Comparison of ENCODE assay signal across 1 cellular context in genomic region chr2:196925768-196926561, GRCh38.
TF ChIP-seq lines count a peak whose summit lies in the region.

No MANE protein-coding gene starts in this region.

TF ChIP-seq in HepG2, 621 proteins besides CTCF, POLR2A, EP300 and RAD21 (continued from another document and continues in another):
- TF ChIP-seq GATA4 (IDR thresholded peaks at IDR 0.05; ENCODE audit: borderline replicate concordance, low read depth) (no peak), ZNF331 (CRISPR knock-in tag; IDR thresholded peaks at IDR 0.05) (0 out of 2 replicates have a peak, but pooled peaks have one; percentile 12), JARID2 (CRISPR knock-in tag; IDR thresholded peaks at IDR 0.05; ENCODE audit: insufficient replicate concordance) (no peak), ZNF839 (CRISPR knock-in tag; IDR thresholded peaks at IDR 0.05; ENCODE audit: borderline replicate concordance) (0 out of 2 replicates have a peak, but pooled peaks have one; percentile 59), ZNF576 (CRISPR knock-in tag; IDR thresholded peaks at IDR 0.05) (no peak), ZNF256 (CRISPR knock-in tag; conservative IDR thresholded peaks at IDR 0.05) (no peak), ISL2 (CRISPR knock-in tag; IDR thresholded peaks at IDR 0.05) (0 out of 2 replicates have a peak, but pooled peaks have one; percentile 29), DZIP1 (CRISPR knock-in tag; IDR thresholded peaks at IDR 0.05) (no peak), ZNF564 (CRISPR knock-in tag; IDR thresholded peaks at IDR 0.05) (0 out of 2 replicates have a peak, but pooled peaks have one; percentile 33), ZNF264 (CRISPR knock-in tag; IDR thresholded peaks at IDR 0.05) (0 out of 2 replicates have a peak, but pooled peaks have one; percentile 20), MNT (IDR thresholded peaks at IDR 0.05) (no peak), GTF2F1 (IDR thresholded peaks at IDR 0.05; ENCODE audit: low read length) (no peak), TEAD3 (CRISPR knock-in tag; optimal IDR thresholded peaks at IDR 0.05; ENCODE audit: borderline replicate concordance) (peak; percentile 16), NR2F6 (IDR thresholded peaks at IDR 0.05) (no peak), NR2F6 (CRISPR knock-in tag; IDR thresholded peaks at IDR 0.05) (no peak), ZNF546 (CRISPR knock-in tag; conservative IDR thresholded peaks at IDR 0.05) (no peak), ZNF33A (CRISPR knock-in tag; IDR thresholded peaks at IDR 0.05; ENCODE audit: borderline replicate concordance) (no peak), HNF4A (CRISPR knock-in tag; IDR thresholded peaks at IDR 0.05) (no peak), ARNT (IDR thresholded peaks at IDR 0.05) (no peak), ARNTL (CRISPR knock-in tag; IDR thresholded peaks at IDR 0.05) (peak; percentile 28), HNRNPLL (IDR thresholded peaks at IDR 0.05; ENCODE audit: low read depth, low read length, poor library complexity, severe bottlenecking) (no peak), ZNF552 (CRISPR knock-in tag; IDR thresholded peaks at IDR 0.05; ENCODE audit: borderline replicate concordance) (no peak), ZNF367 (CRISPR knock-in tag; IDR thresholded peaks at IDR 0.05; ENCODE audit: borderline replicate concordance) (no peak), SKI (IDR thresholded peaks at IDR 0.05; ENCODE audit: partially characterized antibody) (no peak), HDAC1 (CRISPR knock-in tag; IDR thresholded peaks at IDR 0.05) (peak; percentile 36), SMARCE1 (IDR thresholded peaks at IDR 0.05; ENCODE audit: borderline replicate concordance) (no peak), E2F2 (CRISPR knock-in tag; IDR thresholded peaks at IDR 0.05; ENCODE audit: borderline replicate concordance) (no peak), RFXAP (CRISPR knock-in tag; IDR thresholded peaks at IDR 0.05; ENCODE audit: borderline replicate concordance) (no peak), KLF12 (CRISPR knock-in tag; IDR thresholded peaks at IDR 0.05; ENCODE audit: borderline replicate concordance) (0 out of 2 replicates have a peak, but pooled peaks have one; percentile 40), LCORL (IDR thresholded peaks at IDR 0.05) (no peak), LCORL (CRISPR knock-in tag; IDR thresholded peaks at IDR 0.05) (peak; percentile 38; the same call in 1 of the 2 replicates), ZNF777 (CRISPR knock-in tag; IDR thresholded peaks at IDR 0.05) (no peak), SAP130 (CRISPR knock-in tag; IDR thresholded peaks at IDR 0.05; ENCODE audit: low read depth) (peak; percentile 41)
- TF ChIP-seq, protein P1, sequence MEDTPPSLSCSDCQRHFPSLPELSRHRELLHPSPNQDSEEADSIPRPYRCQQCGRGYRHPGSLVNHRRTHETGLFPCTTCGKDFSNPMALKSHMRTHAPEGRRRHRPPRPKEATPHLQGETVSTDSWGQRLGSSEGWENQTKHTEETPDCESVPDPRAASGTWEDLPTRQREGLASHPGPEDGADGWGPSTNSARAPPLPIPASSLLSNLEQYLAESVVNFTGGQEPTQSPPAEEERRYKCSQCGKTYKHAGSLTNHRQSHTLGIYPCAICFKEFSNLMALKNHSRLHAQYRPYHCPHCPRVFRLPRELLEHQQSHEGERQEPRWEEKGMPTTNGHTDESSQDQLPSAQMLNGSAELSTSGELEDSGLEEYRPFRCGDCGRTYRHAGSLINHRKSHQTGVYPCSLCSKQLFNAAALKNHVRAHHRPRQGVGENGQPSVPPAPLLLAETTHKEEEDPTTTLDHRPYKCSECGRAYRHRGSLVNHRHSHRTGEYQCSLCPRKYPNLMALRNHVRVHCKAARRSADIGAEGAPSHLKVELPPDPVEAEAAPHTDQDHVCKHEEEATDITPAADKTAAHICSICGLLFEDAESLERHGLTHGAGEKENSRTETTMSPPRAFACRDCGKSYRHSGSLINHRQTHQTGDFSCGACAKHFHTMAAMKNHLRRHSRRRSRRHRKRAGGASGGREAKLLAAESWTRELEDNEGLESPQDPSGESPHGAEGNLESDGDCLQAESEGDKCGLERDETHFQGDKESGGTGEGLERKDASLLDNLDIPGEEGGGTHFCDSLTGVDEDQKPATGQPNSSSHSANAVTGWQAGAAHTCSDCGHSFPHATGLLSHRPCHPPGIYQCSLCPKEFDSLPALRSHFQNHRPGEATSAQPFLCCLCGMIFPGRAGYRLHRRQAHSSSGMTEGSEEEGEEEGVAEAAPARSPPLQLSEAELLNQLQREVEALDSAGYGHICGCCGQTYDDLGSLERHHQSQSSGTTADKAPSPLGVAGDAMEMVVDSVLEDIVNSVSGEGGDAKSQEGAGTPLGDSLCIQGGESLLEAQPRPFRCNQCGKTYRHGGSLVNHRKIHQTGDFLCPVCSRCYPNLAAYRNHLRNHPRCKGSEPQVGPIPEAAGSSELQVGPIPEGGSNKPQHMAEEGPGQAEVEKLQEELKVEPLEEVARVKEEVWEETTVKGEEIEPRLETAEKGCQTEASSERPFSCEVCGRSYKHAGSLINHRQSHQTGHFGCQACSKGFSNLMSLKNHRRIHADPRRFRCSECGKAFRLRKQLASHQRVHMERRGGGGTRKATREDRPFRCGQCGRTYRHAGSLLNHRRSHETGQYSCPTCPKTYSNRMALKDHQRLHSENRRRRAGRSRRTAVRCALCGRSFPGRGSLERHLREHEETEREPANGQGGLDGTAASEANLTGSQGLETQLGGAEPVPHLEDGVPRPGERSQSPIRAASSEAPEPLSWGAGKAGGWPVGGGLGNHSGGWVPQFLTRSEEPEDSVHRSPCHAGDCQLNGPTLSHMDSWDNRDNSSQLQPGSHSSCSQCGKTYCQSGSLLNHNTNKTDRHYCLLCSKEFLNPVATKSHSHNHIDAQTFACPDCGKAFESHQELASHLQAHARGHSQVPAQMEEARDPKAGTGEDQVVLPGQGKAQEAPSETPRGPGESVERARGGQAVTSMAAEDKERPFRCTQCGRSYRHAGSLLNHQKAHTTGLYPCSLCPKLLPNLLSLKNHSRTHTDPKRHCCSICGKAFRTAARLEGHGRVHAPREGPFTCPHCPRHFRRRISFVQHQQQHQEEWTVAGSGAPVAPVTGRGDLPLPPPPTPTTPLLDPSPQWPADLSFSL (CRISPR knock-in tag; IDR thresholded peaks at IDR 0.05) = no peak; the same call in 1 of the 2 replicates
- TF ChIP-seq, protein P2, sequence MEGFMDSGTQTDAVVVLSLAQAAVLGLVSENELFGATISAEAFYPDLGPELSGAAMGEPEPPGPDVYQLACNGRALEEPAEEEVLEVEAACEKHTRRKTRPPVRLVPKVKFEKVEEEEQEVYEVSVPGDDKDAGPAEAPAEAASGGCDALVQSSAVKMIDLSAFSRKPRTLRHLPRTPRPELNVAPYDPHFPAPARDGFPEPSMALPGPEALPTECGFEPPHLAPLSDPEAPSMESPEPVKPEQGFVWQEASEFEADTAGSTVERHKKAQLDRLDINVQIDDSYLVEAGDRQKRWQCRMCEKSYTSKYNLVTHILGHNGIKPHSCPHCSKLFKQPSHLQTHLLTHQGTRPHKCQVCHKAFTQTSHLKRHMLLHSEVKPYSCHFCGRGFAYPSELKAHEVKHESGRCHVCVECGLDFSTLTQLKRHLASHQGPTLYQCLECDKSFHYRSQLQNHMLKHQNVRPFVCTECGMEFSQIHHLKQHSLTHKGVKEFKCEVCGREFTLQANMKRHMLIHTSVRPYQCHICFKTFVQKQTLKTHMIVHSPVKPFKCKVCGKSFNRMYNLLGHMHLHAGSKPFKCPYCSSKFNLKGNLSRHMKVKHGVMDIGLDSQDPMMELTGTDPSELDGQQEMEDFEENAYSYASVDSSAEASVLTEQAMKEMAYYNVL (CRISPR knock-in tag; IDR thresholded peaks at IDR 0.05; ENCODE audit: borderline replicate concordance) = peak; percentile 33; the same call in 1 of the 2 replicates
- TF ChIP-seq, protein P3, sequence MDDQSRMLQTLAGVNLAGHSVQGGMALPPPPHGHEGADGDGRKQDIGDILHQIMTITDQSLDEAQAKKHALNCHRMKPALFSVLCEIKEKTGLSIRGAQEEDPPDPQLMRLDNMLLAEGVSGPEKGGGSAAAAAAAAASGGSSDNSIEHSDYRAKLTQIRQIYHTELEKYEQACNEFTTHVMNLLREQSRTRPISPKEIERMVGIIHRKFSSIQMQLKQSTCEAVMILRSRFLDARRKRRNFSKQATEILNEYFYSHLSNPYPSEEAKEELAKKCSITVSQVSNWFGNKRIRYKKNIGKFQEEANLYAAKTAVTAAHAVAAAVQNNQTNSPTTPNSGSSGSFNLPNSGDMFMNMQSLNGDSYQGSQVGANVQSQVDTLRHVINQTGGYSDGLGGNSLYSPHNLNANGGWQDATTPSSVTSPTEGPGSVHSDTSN (CRISPR knock-in tag; IDR thresholded peaks at IDR 0.05; ENCODE audit: borderline replicate concordance) = no peak
- TF ChIP-seq, protein P4, sequence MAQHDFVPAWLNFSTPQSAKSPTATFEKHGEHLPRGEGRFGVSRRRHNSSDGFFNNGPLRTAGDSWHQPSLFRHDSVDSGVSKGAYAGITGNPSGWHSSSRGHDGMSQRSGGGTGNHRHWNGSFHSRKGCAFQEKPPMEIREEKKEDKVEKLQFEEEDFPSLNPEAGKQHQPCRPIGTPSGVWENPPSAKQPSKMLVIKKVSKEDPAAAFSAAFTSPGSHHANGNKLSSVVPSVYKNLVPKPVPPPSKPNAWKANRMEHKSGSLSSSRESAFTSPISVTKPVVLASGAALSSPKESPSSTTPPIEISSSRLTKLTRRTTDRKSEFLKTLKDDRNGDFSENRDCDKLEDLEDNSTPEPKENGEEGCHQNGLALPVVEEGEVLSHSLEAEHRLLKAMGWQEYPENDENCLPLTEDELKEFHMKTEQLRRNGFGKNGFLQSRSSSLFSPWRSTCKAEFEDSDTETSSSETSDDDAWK (CRISPR knock-in tag; IDR thresholded peaks at IDR 0.05) = no peak
- TF ChIP-seq, protein P5, sequence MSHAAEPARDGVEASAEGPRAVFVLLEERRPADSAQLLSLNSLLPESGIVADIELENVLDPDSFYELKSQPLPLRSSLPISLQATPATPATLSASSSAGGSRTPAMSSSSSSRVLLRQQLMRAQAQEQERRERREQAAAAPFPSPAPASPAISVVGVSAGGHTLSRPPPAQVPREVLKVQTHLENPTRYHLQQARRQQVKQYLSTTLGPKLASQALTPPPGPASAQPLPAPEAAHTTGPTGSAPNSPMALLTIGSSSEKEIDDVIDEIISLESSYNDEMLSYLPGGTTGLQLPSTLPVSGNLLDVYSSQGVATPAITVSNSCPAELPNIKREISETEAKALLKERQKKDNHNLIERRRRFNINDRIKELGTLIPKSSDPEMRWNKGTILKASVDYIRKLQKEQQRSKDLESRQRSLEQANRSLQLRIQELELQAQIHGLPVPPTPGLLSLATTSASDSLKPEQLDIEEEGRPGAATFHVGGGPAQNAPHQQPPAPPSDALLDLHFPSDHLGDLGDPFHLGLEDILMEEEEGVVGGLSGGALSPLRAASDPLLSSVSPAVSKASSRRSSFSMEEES (CRISPR knock-in tag; IDR thresholded peaks at IDR 0.05) = no peak
- TF ChIP-seq, protein P6, sequence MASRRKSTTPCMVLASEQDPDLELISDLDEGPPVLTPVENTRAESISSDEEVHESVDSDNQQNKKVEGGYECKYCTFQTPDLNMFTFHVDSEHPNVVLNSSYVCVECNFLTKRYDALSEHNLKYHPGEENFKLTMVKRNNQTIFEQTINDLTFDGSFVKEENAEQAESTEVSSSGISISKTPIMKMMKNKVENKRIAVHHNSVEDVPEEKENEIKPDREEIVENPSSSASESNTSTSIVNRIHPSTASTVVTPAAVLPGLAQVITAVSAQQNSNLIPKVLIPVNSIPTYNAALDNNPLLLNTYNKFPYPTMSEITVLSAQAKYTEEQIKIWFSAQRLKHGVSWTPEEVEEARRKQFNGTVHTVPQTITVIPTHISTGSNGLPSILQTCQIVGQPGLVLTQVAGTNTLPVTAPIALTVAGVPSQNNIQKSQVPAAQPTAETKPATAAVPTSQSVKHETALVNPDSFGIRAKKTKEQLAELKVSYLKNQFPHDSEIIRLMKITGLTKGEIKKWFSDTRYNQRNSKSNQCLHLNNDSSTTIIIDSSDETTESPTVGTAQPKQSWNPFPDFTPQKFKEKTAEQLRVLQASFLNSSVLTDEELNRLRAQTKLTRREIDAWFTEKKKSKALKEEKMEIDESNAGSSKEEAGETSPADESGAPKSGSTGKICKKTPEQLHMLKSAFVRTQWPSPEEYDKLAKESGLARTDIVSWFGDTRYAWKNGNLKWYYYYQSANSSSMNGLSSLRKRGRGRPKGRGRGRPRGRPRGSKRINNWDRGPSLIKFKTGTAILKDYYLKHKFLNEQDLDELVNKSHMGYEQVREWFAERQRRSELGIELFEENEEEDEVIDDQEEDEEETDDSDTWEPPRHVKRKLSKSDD (CRISPR knock-in tag; IDR thresholded peaks at IDR 0.05; ENCODE audit: low read depth) = 0 out of 2 replicates have a peak, but pooled peaks have one; percentile 16
